Comparison of ENCODE assay signal across 11 cellular contexts in the genomic region with DNA sequence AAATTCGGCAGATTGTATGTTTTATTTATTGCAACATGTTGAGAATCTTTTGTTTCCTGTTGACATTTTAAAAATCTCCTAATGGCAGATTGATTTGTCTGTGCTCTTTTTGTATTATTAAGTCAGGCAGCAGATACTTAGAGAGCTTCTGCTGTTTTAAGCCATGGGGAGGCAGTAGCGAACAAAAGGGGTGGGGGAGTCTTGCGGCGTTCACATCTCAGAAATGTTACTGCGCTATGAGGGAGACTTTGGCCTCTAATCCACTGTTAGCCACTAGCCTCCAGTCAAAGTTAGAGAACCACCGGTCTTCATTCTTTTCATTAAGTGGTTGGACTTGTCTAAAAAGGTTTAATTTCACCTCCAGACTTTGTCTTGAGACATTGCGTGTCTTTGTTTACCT.
DNase-seq lines count a peak whose midpoint lies in the region; TF ChIP-seq lines count a peak whose summit lies in the region.
"Had no signal": no experiment of that assay in that cellular context is flagged by ENCODE, and none has a peak within 500 bp of the region (broad histone marks: within the 10 kb centered on the region; RNA-seq: fewer than 3 reads in every experiment).

No MANE protein-coding gene starts in this region.

- no peaks in the 10 kb centered on the region for H3K9me3 ChIP-seq in WERI-Rb-1 (ENCODE audit: severe bottlenecking)

- TF ChIP-seq CTCF in AG10803 (conservative IDR thresholded peaks at IDR 0.05; ENCODE audit: low read length): peak; percentile 28
- TF ChIP-seq CTCF in WERI-Rb-1 (IDR thresholded peaks at IDR 0.05; ENCODE audit: low read depth, low read length): peak; percentile 67
- TF ChIP-seq CTCF in kidney epithelial cell (IDR thresholded peaks at IDR 0.05; ENCODE audit: insufficient read depth, low read length, poor library complexity, severe bottlenecking): peak; percentile 22

- H3K4me3 Mint-ChIP-seq in activated naive CD4-positive, alpha-beta T cell treated with anti-CD3 and anti-CD28 coated beads, Interleukin-2, amount 10 ng/mL, durations not matched to agents 7 days and 5 days: no peak overlapping the region
- H3K4me3 Mint-ChIP-seq: activated naive CD4-positive, alpha-beta T cell treated with anti-CD3 and anti-CD28 coated beads, Interleukin-2, amount 50 U/mL, for 24 hours had no signal

- H3K27me3 Mint-ChIP-seq in activated naive CD4-positive, alpha-beta T cell treated with anti-CD3 and anti-CD28 coated beads, Interleukin-2, amount 10 ng/mL, durations not matched to agents 7 days and 5 days: no peaks in the 10 kb centered on the region
- H3K27me3 Mint-ChIP-seq: activated naive CD4-positive, alpha-beta T cell treated with anti-CD3 and anti-CD28 coated beads, Interleukin-2, amount 50 U/mL, for 24 hours had no signal

- H3K4me1 Mint-ChIP-seq in activated naive CD4-positive, alpha-beta T cell treated with anti-CD3 and anti-CD28 coated beads, Interleukin-2, amount 10 ng/mL, durations not matched to agents 7 days and 5 days: peaks cover 65% of the 10 kb centered on the region

- DNase-seq in AG10803 (ENCODE audit: low read depth): no peak
- peak; percentile 48 for DNase-seq in HEK293T (ENCODE audit: extremely low spot score)
- peak; percentile 65 for DNase-seq in WERI-Rb-1
- no peak for DNase-seq in kidney epithelial cell (ENCODE audit: low read depth)
- no peak for DNase-seq in activated effector memory CD4-positive, alpha-beta T cell treated with anti-CD3 and anti-CD28 coated beads, Interleukin-2, amount 50 U/mL, for 16 hours
- no peak for DNase-seq in SKM-1 treated with dmso at 0.1 percent for 144 hours (lab: John Stamatoyannopoulos, UW; ENCODE audit: unreplicated experiment)
- DNase-seq in GF-D8 (lab: John Stamatoyannopoulos, UW): no peak
- DNase-seq in activated naive CD4-positive, alpha-beta T cell treated with anti-CD3 and anti-CD28 coated beads, Interleukin-2, amount 10 ng/mL, durations not matched to agents 7 days and 5 days: no peak
- DNase-seq: COR-L47 had no signal

- CTCF ChIA-PET in HEK293T (lab: Yijun Ruan, JAX): interaction anchor here (0.7 kb wide), 1 partner anchor 103 kb away, joined by 3 read pairs; no protein-coding TSS in a partner anchor
- CTCF ChIA-PET in activated naive CD4-positive, alpha-beta T cell treated with anti-CD3 and anti-CD28 coated beads, Interleukin-2, amount 10 ng/mL, durations not matched to agents 7 days and 5 days (lab: Charles Lee): no interaction called here

- H3K4me3 ChIP-seq in AG10803 (ENCODE audit: low read length): no peak overlapping the region
- no peak overlapping the region for H3K4me3 ChIP-seq in WERI-Rb-1 (ENCODE audit: low read depth, low read length)
- no peak overlapping the region for H3K4me3 ChIP-seq in kidney epithelial cell (ENCODE audit: low read depth, low read length)

- H3K9me3 Mint-ChIP-seq in activated naive CD4-positive, alpha-beta T cell treated with anti-CD3 and anti-CD28 coated beads, Interleukin-2, amount 10 ng/mL, durations not matched to agents 7 days and 5 days: peaks cover 1% of the 10 kb centered on the region
- H3K9me3 Mint-ChIP-seq: activated naive CD4-positive, alpha-beta T cell treated with anti-CD3 and anti-CD28 coated beads, Interleukin-2, amount 50 U/mL, for 24 hours had no signal

- peaks cover 28% of the 10 kb centered on the region for H3K36me3 Mint-ChIP-seq in activated naive CD4-positive, alpha-beta T cell treated with anti-CD3 and anti-CD28 coated beads, Interleukin-2, amount 10 ng/mL, durations not matched to agents 7 days and 5 days

- H3K27ac Mint-ChIP-seq in activated naive CD4-positive, alpha-beta T cell treated with anti-CD3 and anti-CD28 coated beads, Interleukin-2, amount 10 ng/mL, durations not matched to agents 7 days and 5 days: no peak overlapping the region

- H3K27ac ChIP-seq in WERI-Rb-1: no peak overlapping the region
- H3K27ac ChIP-seq: epithelial cell of prostate had no signal

- H3K27me3 ChIP-seq in WERI-Rb-1 (ENCODE audit: insufficient read depth, low read depth, severe bottlenecking): no peaks in the 10 kb centered on the region
- no peaks in the 10 kb centered on the region for H3K27me3 ChIP-seq in kidney epithelial cell (ENCODE audit: control insufficient read depth, insufficient read depth, low read length)

- H3K36me3 ChIP-seq in WERI-Rb-1: peaks cover 10% of the 10 kb centered on the region
- no peaks in the 10 kb centered on the region for H3K36me3 ChIP-seq in kidney epithelial cell (ENCODE audit: control insufficient read depth, insufficient read depth, low read length)

- POLR2A ChIA-PET in HEK293T (lab: Yijun Ruan, JAX): interaction anchor here (0.6 kb wide), 1 partner anchor 95 kb away, joined by 3 read pairs; no protein-coding TSS in a partner anchor

TF ChIP-seq in HEK293T, 16 proteins besides CTCF, POLR2A, EP300 and RAD21:
- TF ChIP-seq, protein P1, sequence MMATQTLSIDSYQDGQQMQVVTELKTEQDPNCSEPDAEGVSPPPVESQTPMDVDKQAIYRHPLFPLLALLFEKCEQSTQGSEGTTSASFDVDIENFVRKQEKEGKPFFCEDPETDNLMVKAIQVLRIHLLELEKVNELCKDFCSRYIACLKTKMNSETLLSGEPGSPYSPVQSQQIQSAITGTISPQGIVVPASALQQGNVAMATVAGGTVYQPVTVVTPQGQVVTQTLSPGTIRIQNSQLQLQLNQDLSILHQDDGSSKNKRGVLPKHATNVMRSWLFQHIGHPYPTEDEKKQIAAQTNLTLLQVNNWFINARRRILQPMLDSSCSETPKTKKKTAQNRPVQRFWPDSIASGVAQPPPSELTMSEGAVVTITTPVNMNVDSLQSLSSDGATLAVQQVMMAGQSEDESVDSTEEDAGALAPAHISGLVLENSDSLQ (IDR thresholded peaks at IDR 0.05): no peak
- TF ChIP-seq SUZ12 (IDR thresholded peaks at IDR 0.05): no peak
- TF ChIP-seq TARDBP (IDR thresholded peaks at IDR 0.05): no peak
- no peak for TF ChIP-seq CTBP1 (IDR thresholded peaks at IDR 0.05; ENCODE audit: borderline replicate concordance)
- no peak for TF ChIP-seq SP1 (IDR thresholded peaks at IDR 0.05)
- TF ChIP-seq HDGF (IDR thresholded peaks at IDR 0.05; ENCODE audit: borderline replicate concordance): no peak
- no peak for TF ChIP-seq LEF1 (IDR thresholded peaks at IDR 0.05; ENCODE audit: borderline replicate concordance)
- no peak for TF ChIP-seq FOXM1 (IDR thresholded peaks at IDR 0.05; ENCODE audit: borderline replicate concordance)
- TF ChIP-seq NFRKB (IDR thresholded peaks at IDR 0.05): no peak
- no peak for TF ChIP-seq FOXK2 (IDR thresholded peaks at IDR 0.05)
- TF ChIP-seq L3MBTL2 (conservative IDR thresholded peaks at IDR 0.05): no peak
- no peak for TF ChIP-seq BHLHE40 (IDR thresholded peaks at IDR 0.05; ENCODE audit: borderline replicate concordance)
- no peak for TF ChIP-seq ELF4 (IDR thresholded peaks at IDR 0.05)
- no peak for TF ChIP-seq FOXA1 (IDR thresholded peaks at IDR 0.05)
- no peak for TF ChIP-seq ARNT (IDR thresholded peaks at IDR 0.05)
- TF ChIP-seq ZNF384 (IDR thresholded peaks at IDR 0.05): no peak

Comparison
In these comparisons a context has a peak if more than half of its experiments do, and no peak if none do; other contexts are left out.
1. DNase-seq: peak in HEK293T (single experiment) and WERI-Rb-1 (single experiment); none in AG10803 (single experiment), kidney epithelial cell (single experiment), activated effector memory CD4-positive, alpha-beta T cell treated with anti-CD3 and anti-CD28 coated beads, Interleukin-2, amount 50 U/mL, for 16 hours (single experiment), SKM-1 treated with dmso at 0.1 percent for 144 hours (single experiment), GF-D8 (single experiment) and activated naive CD4-positive, alpha-beta T cell treated with anti-CD3 and anti-CD28 coated beads, Interleukin-2, amount 10 ng/mL, durations not matched to agents 7 days and 5 days (single experiment).
2. Peak in every context shown above with its lines, with median percentiles within 50 percentile points of each other: CTCF ChIP-seq.